9 cellular contexts compared by ENCODE assay signal in genomic region chr15:85583404-85584390, GRCh38.
DNase-seq lines count a peak whose midpoint lies in the region; ATAC-seq and TF ChIP-seq lines count a peak whose summit lies in the region.
"Had no signal": no experiment of that assay in that cellular context is flagged by ENCODE, and none has a peak within 500 bp of the region (broad histone marks: within the 10 kb centered on the region; RNA-seq: fewer than 3 reads in every experiment).

No MANE protein-coding gene starts in this region.

- TF ChIP-seq CTCF in CD8-positive, alpha-beta T cell (IDR thresholded peaks at IDR 0.05): no peak

- intact Hi-C loops in CD8-positive, alpha-beta T cell (cut with DNase I, micrococcal nuclease): loop anchor here (2.0 to 5.0 kb wide), 6 partner anchors 41 to 124 kb away; no protein-coding TSS in a partner anchor

- peak overlapping the region; percentile 54 for H3K4me3 ChIP-seq in CD8-positive, alpha-beta T cell (ENCODE audit: low read depth, low read length)
- H3K4me3 ChIP-seq in skin epidermis: peak overlapping the region; percentile 3 to 35 (median 29)

- no peaks in the 10 kb centered on the region for H3K27me3 ChIP-seq in CD8-positive, alpha-beta T cell (ENCODE audit: insufficient read depth, low read length)

- H3K27ac ChIP-seq in CD8-positive, alpha-beta T cell (ENCODE audit: low read depth, low read length): peak overlapping the region; percentile 88
- H3K27ac ChIP-seq in skin epidermis: peak overlapping the region in 20 of 21 experiments; percentile 16 to 92 (median 84)
- H3K27ac ChIP-seq: KMS-11 had no signal

- no peaks in the 10 kb centered on the region for H3K9me3 ChIP-seq in CD8-positive, alpha-beta T cell (ENCODE audit: low read length)

- H3K9me3 Mint-ChIP-seq in CD8-positive, alpha-beta T cell: no peaks in the 10 kb centered on the region
- H3K9me3 Mint-ChIP-seq in activated CD4-positive, alpha-beta T cell treated with anti-CD3 and anti-CD28 coated beads, Interleukin-2, amount 10 ng/mL, durations not matched to agents 7 days and 5 days: no peaks in the 10 kb centered on the region

- CTCF ChIA-PET in CD8-positive, alpha-beta T cell (lab: Charles Lee): interaction anchor here (0.7 kb wide), 1 partner anchor 24 kb away, joined by 4 read pairs; no protein-coding TSS in a partner anchor
- CTCF ChIA-PET in activated CD4-positive, alpha-beta T cell treated with anti-CD3 and anti-CD28 coated beads, Interleukin-2, amount 10 ng/mL, durations not matched to agents 7 days and 5 days (lab: Charles Lee): interaction anchor here (1.5 kb wide), 1 partner anchor 23 kb away, joined by 5 read pairs; no protein-coding TSS in a partner anchor

- H3K4me3 Mint-ChIP-seq in CD8-positive, alpha-beta T cell: peak overlapping the region; percentile 84
- H3K4me3 Mint-ChIP-seq in activated CD4-positive, alpha-beta T cell treated with anti-CD3 and anti-CD28 coated beads, Interleukin-2, amount 10 ng/mL, durations not matched to agents 7 days and 5 days: peak overlapping the region; percentile 78

- peaks cover 70% of the 10 kb centered on the region for H3K36me3 Mint-ChIP-seq in CD8-positive, alpha-beta T cell
- H3K36me3 Mint-ChIP-seq in activated CD4-positive, alpha-beta T cell treated with anti-CD3 and anti-CD28 coated beads, Interleukin-2, amount 10 ng/mL, durations not matched to agents 7 days and 5 days (ENCODE audit: low read depth): peaks cover 76% of the 10 kb centered on the region

- peaks cover 81% of the 10 kb centered on the region for H3K4me1 Mint-ChIP-seq in CD8-positive, alpha-beta T cell (ENCODE audit: low read depth)
- H3K4me1 Mint-ChIP-seq in activated CD4-positive, alpha-beta T cell treated with anti-CD3 and anti-CD28 coated beads, Interleukin-2, amount 10 ng/mL, durations not matched to agents 7 days and 5 days: peaks cover 81% of the 10 kb centered on the region

- H3K27me3 Mint-ChIP-seq in CD8-positive, alpha-beta T cell (ENCODE audit: low read depth): no peaks in the 10 kb centered on the region
- no peaks in the 10 kb centered on the region for H3K27me3 Mint-ChIP-seq in activated CD4-positive, alpha-beta T cell treated with anti-CD3 and anti-CD28 coated beads, Interleukin-2, amount 10 ng/mL, durations not matched to agents 7 days and 5 days

- DNase-seq in CD8-positive, alpha-beta T cell: peak in 4 of 7 experiments; percentile 16 to 55 (median 44)
- no peak for DNase-seq in activated CD4-positive, alpha-beta T cell treated with anti-CD3 and anti-CD28 coated beads, Interleukin-2, amount 10 ng/mL, durations not matched to agents 7 days and 5 days
- DNase-seq in glomerular visceral epithelial cell (ENCODE audit: extremely low spot score) (peak; percentile 55), amniotic stem cell (lab: John Stamatoyannopoulos, UW) (no peak), middle frontal gyrus (ENCODE audit: extremely low spot score, low spot score) (no peak)

- peaks cover 50% of the 10 kb centered on the region for H3K4me1 ChIP-seq in CD8-positive, alpha-beta T cell (ENCODE audit: insufficient read depth, low read length)

- peak overlapping the region; percentile 95 for H3K27ac Mint-ChIP-seq in CD8-positive, alpha-beta T cell
- H3K27ac Mint-ChIP-seq in activated CD4-positive, alpha-beta T cell treated with anti-CD3 and anti-CD28 coated beads, Interleukin-2, amount 10 ng/mL, durations not matched to agents 7 days and 5 days: peak overlapping the region; percentile 95

- POLR2A ChIA-PET in CD8-positive, alpha-beta T cell (lab: Charles Lee): interaction anchor here (0.7 to 2.9 kb wide), 7 partner anchors 14 to 109 kb away, joined by 3 to 16 read pairs (median 5); no protein-coding TSS in a partner anchor
- POLR2A ChIA-PET in activated CD4-positive, alpha-beta T cell treated with anti-CD3 and anti-CD28 coated beads, Interleukin-2, amount 10 ng/mL, durations not matched to agents 7 days and 5 days (lab: Charles Lee): interaction anchor here (0.9 kb wide), 1 partner anchor 106 kb away, joined by 4 read pairs; no protein-coding TSS in a partner anchor

- H3K36me3 ChIP-seq in CD8-positive, alpha-beta T cell (ENCODE audit: insufficient read depth, low read length): peaks cover 2% of the 10 kb centered on the region

- ATAC-seq in CD8-positive, alpha-beta T cell: no peak
- ATAC-seq in GM19043 (IDR thresholded peaks at IDR 0.05; ENCODE audit: low read depth, unreplicated experiment) (peak; percentile 42), HG03442 (IDR thresholded peaks at IDR 0.05; ENCODE audit: unreplicated experiment) (peak; percentile 31)

Comparison
In these comparisons a context has a peak if more than half of its experiments do, and no peak if none do; other contexts are left out.
1. DNase-seq: peak in CD8-positive, alpha-beta T cell (4 of 7) and glomerular visceral epithelial cell (single experiment); none in activated CD4-positive, alpha-beta T cell treated with anti-CD3 and anti-CD28 coated beads, Interleukin-2, amount 10 ng/mL, durations not matched to agents 7 days and 5 days (single experiment), amniotic stem cell (single experiment) and middle frontal gyrus (single experiment).